ENCODE assay signal across 32 cellular contexts in genomic region chr13:113167575-113167974, GRCh38. TPM values are rescaled to one million over a fixed set of nuclear protein-coding genes. Genes with fewer than 3 reads are reported as not detected.
DNase-seq lines count a peak whose midpoint lies in the region; ATAC-seq, FAIRE-seq and TF ChIP-seq lines count a peak whose summit lies in the region.
"Had no signal": no experiment of that assay in that cellular context is flagged by ENCODE, and none has a peak within 500 bp of the region (broad histone marks: within the 10 kb centered on the region; RNA-seq: fewer than 3 reads in every experiment).

No MANE protein-coding gene starts in this region.

- no peak for ATAC-seq in activated naive CD8-positive, alpha-beta T cell treated with anti-CD3 and anti-CD28 coated beads, Interleukin-2, amount 50 U/mL, for 24 hours
- ATAC-seq: GM12878 had no signal

- H3K36me3 Mint-ChIP-seq in activated T-cell treated with anti-CD3 and anti-CD28 coated beads, Interleukin-2, amount 50 U/mL, for 24 hours (ENCODE audit: low read depth): peaks cover 51% of the 10 kb centered on the region
- peaks cover 41% of the 10 kb centered on the region for H3K36me3 Mint-ChIP-seq in activated naive CD8-positive, alpha-beta T cell treated with anti-CD3 and anti-CD28 coated beads for 36 hours
- H3K36me3 Mint-ChIP-seq in activated naive CD8-positive, alpha-beta T cell treated with anti-CD3 and anti-CD28 coated beads, Interleukin-2, amount 50 U/mL, for 24 hours (ENCODE audit: low read depth): peaks cover 29% of the 10 kb centered on the region

- H3K9ac ChIP-seq in kidney (ENCODE audit: low read length in 2 of 2): no peak overlapping the region
- H3K9ac ChIP-seq: BLaER1 had no signal

- peaks cover 4 to 5% of the 10 kb centered on the region in 2 donors for H3K36me3 ChIP-seq in kidney (ENCODE audit: control insufficient read depth in 1 of 2, insufficient read depth in 2 of 2, low read length in 2 of 2)

- H3K4me3 Mint-ChIP-seq in activated T-cell treated with anti-CD3 and anti-CD28 coated beads, Interleukin-2, amount 50 U/mL, for 24 hours: no peak overlapping the region
- no peak overlapping the region for H3K4me3 Mint-ChIP-seq in activated naive CD8-positive, alpha-beta T cell treated with anti-CD3 and anti-CD28 coated beads for 36 hours
- no peak overlapping the region for H3K4me3 Mint-ChIP-seq in activated naive CD8-positive, alpha-beta T cell treated with anti-CD3 and anti-CD28 coated beads, Interleukin-2, amount 50 U/mL, for 24 hours
- H3K4me3 Mint-ChIP-seq: CD14-positive monocyte; CD4-positive, alpha-beta memory T cell; CD4-positive, CD25-positive, alpha-beta regulatory T cell; CD8-positive, alpha-beta memory T cell had no signal

- no peaks in the 10 kb centered on the region for H3K9me3 ChIP-seq in kidney (ENCODE audit: control insufficient read depth in 1 of 2, low read length in 2 of 2)
- H3K9me3 ChIP-seq: BE2C, BLaER1 had no signal

- H3K27ac Mint-ChIP-seq in activated T-cell treated with anti-CD3 and anti-CD28 coated beads, Interleukin-2, amount 50 U/mL, for 24 hours: peak overlapping the region; percentile 3
- peak overlapping the region; percentile 0 for H3K27ac Mint-ChIP-seq in activated naive CD8-positive, alpha-beta T cell treated with anti-CD3 and anti-CD28 coated beads for 36 hours
- H3K27ac Mint-ChIP-seq in activated naive CD8-positive, alpha-beta T cell treated with anti-CD3 and anti-CD28 coated beads, Interleukin-2, amount 50 U/mL, for 24 hours: no peak overlapping the region

- DNase-seq in activated T-cell treated with anti-CD3 and anti-CD28 coated beads, Interleukin-2, amount 50 U/mL, for 24 hours: no peak
- DNase-seq in activated T-cell treated with anti-CD3 and anti-CD28 coated beads, Interleukin-2, amount 50 U/mL, for 48 hours: no peak
- no peak for DNase-seq in activated naive CD8-positive, alpha-beta T cell treated with anti-CD3 and anti-CD28 coated beads for 36 hours
- no peak for DNase-seq in activated naive CD8-positive, alpha-beta T cell treated with anti-CD3 and anti-CD28 coated beads, Interleukin-2, amount 50 U/mL, for 24 hours
- DNase-seq in frontal cortex (ENCODE audit: low spot score in 2 of 2) (no peak), kidney (no peak)
- DNase-seq: ACHN; BE2C; C1 segment of cervical spinal cord; CD4-positive, alpha-beta memory T cell; CD4-positive, CD25-positive, alpha-beta regulatory T cell; CD8-positive, alpha-beta memory T cell; COR-L47; DMS 273 treated with DMSO at 0.1 percent for 48 hours; DMS153; DMS53; DMS79; DND-41; EL; GDM1 had no signal

- no peak overlapping the region for H3K4me3 ChIP-seq in kidney (ENCODE audit: low read length in 2 of 2)
- H3K4me3 ChIP-seq: BLaER1, GM12878 had no signal

- peaks cover 4% of the 10 kb centered on the region for H3K9me3 Mint-ChIP-seq in activated T-cell treated with anti-CD3 and anti-CD28 coated beads, Interleukin-2, amount 50 U/mL, for 24 hours
- peaks cover 3% of the 10 kb centered on the region for H3K9me3 Mint-ChIP-seq in activated naive CD8-positive, alpha-beta T cell treated with anti-CD3 and anti-CD28 coated beads for 36 hours
- no peaks in the 10 kb centered on the region for H3K9me3 Mint-ChIP-seq in activated naive CD8-positive, alpha-beta T cell treated with anti-CD3 and anti-CD28 coated beads, Interleukin-2, amount 50 U/mL, for 24 hours

- intact Hi-C loops in kidney (cut with DNase I): no loop called here

- FAIRE-seq in A204.1 (lab: Jason Lieb, UNC) (peak; percentile 27), frontal cortex (lab: Jason Lieb, UNC) (peak; percentile 19), kidney (lab: Jason Lieb, UNC) (no peak)
- FAIRE-seq: GM12878, GM12892, GM18507 had no signal

- peaks cover 6% of the 10 kb centered on the region for H3K27me3 Mint-ChIP-seq in activated T-cell treated with anti-CD3 and anti-CD28 coated beads, Interleukin-2, amount 50 U/mL, for 24 hours
- H3K27me3 Mint-ChIP-seq in activated naive CD8-positive, alpha-beta T cell treated with anti-CD3 and anti-CD28 coated beads for 36 hours: no peaks in the 10 kb centered on the region
- H3K27me3 Mint-ChIP-seq in activated naive CD8-positive, alpha-beta T cell treated with anti-CD3 and anti-CD28 coated beads, Interleukin-2, amount 50 U/mL, for 24 hours: peaks cover 4% of the 10 kb centered on the region
- H3K27me3 Mint-ChIP-seq: CD4-positive, alpha-beta memory T cell; CD4-positive, CD25-positive, alpha-beta regulatory T cell; CD8-positive, alpha-beta memory T cell had no signal

- peaks cover 4 to 9% of the 10 kb centered on the region in 2 donors for H3K4me1 ChIP-seq in kidney (ENCODE audit: control insufficient read depth in 1 of 2, insufficient read depth in 1 of 2, low read depth in 1 of 2, low read length in 2 of 2)

- TF ChIP-seq CTCF in kidney (IDR thresholded peaks at IDR 0.05; ENCODE audit: borderline replicate concordance, extremely low read depth, insufficient read depth): no peak

- peaks cover 34% of the 10 kb centered on the region for H3K4me1 Mint-ChIP-seq in activated T-cell treated with anti-CD3 and anti-CD28 coated beads, Interleukin-2, amount 50 U/mL, for 24 hours (ENCODE audit: low read depth)
- peaks cover 14% of the 10 kb centered on the region for H3K4me1 Mint-ChIP-seq in activated naive CD8-positive, alpha-beta T cell treated with anti-CD3 and anti-CD28 coated beads for 36 hours
- peaks cover 22% of the 10 kb centered on the region for H3K4me1 Mint-ChIP-seq in activated naive CD8-positive, alpha-beta T cell treated with anti-CD3 and anti-CD28 coated beads, Interleukin-2, amount 50 U/mL, for 24 hours

- H3K27ac ChIP-seq in kidney (ENCODE audit: low read depth in 2 of 2, low read length in 2 of 2): no peak overlapping the region
- H3K27ac ChIP-seq: 22Rv1, BLaER1 had no signal

RNA-seq across cellular contexts. Expression of gene PROZ, which starts 9.1 kb away (rescaled TPM):
- under 1 TPM in 1 of 2 experiments, not detected in 1; 0.14 TPM for total RNA-seq in activated naive CD8-positive, alpha-beta T cell treated with anti-CD3 and anti-CD28 coated beads for 36 hours
- not detected for total RNA-seq in frontal cortex
- total RNA-seq in kidney: not detected
- 20.0 TPM for polyA plus RNA-seq in kidney (ENCODE audit: insufficient read depth, low read depth, low replicate concordance)
- total RNA-seq: A172; A673; CD4-positive, alpha-beta memory T cell; CD4-positive, CD25-positive, alpha-beta regulatory T cell; CD8-positive, alpha-beta memory T cell; Daoy; G401; GM12878 had no signal
- polyA plus RNA-seq: AG04450; CD14-positive monocyte; CD8-positive, alpha-beta memory T cell had no signal

RNA-seq across cellular contexts. Expression of gene PCID2, which starts 40.9 kb away (rescaled TPM):
- total RNA-seq in activated naive CD8-positive, alpha-beta T cell treated with anti-CD3 and anti-CD28 coated beads for 36 hours: 10 to 100 TPM; 65.6 TPM
- 48.5 TPM for total RNA-seq in frontal cortex
- 34.9 TPM for total RNA-seq in kidney
- 22.9 TPM for polyA plus RNA-seq in kidney (ENCODE audit: insufficient read depth, low read depth, low replicate concordance)

RNA-seq across cellular contexts. Expression of gene CUL4A, which starts 41.8 kb away (rescaled TPM):
- total RNA-seq in activated naive CD8-positive, alpha-beta T cell treated with anti-CD3 and anti-CD28 coated beads for 36 hours: 10 to 100 TPM; 87.7 to 88.9 TPM
- total RNA-seq in frontal cortex: 61.6 TPM
- 62.5 TPM for total RNA-seq in kidney
- 26.5 TPM for polyA plus RNA-seq in kidney (ENCODE audit: insufficient read depth, low read depth, low replicate concordance)

RNA-seq across cellular contexts. Expression of gene F10, which starts 45.0 kb away (rescaled TPM):
- not detected for total RNA-seq in activated naive CD8-positive, alpha-beta T cell treated with anti-CD3 and anti-CD28 coated beads for 36 hours
- total RNA-seq in frontal cortex: 0.82 TPM
- total RNA-seq in kidney: 5.1 TPM
- polyA plus RNA-seq in kidney (ENCODE audit: insufficient read depth, low read depth, low replicate concordance): 6.8 TPM
- total RNA-seq: A673; CD4-positive, alpha-beta memory T cell; CD4-positive, CD25-positive, alpha-beta regulatory T cell; CD8-positive, alpha-beta memory T cell; Daoy; G401; GM12878 had no signal
- polyA plus RNA-seq: CD14-positive monocyte; CD4-positive, alpha-beta memory T cell; CD8-positive, alpha-beta memory T cell; GM12878 had no signal
